9 cellular contexts compared by ENCODE assay signal in the genomic region with DNA sequence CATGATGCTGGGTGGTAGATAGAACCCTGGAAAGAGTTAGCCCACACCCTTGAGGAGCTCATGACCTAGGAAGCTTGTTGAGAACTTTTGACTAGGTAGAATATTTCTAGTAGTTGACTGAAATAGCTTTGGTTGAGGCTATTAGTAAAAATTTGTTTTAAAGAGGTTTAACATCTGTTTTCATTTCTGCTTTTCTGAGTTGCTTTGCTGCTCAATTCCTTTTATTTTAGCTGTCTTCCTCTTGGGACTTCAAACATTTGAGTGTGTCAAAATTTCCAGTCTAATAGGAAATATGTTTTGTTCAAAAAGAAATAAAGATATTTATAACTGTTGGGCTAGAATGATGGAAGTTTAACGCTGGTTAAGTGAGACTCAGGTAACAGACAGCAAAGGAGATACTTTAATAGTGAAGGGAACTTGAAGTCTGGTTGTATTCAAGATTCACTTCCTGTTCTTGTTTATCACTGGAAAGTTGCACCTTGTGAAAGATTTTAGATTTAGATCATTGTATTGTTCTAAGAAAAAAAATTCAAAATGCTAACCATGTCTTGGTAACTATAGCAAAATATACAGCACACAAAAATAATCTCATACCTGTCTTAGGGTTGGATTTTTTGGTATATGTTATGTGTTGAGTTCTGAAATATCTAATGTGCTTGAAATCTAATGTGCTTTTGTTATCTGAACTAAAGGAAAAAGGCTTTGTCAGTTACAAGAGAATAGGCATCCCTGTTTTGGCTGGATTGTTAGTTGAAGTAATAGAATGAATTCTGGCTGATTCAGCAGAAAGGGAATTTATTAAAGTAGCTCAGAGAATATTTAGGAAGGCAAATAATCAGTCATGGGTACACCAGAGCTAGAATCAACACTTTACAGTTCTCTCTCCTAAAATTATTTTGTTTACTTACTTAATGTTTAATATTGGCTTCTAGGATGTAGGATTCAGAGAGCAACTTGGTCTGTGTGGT. TPM values are rescaled to one million over a fixed set of nuclear protein-coding genes. Genes with fewer than 3 reads are reported as not detected.
A peak's percentile ranks its signal among the peaks of the same experiment; 100 is the strongest.
DNase-seq lines count a peak whose midpoint lies in the region; ATAC-seq and TF ChIP-seq lines count a peak whose summit lies in the region.
"Had no signal": no experiment of that assay in that cellular context is flagged by ENCODE, and none has a peak within 500 bp of the region (broad histone marks: within the 10 kb centered on the region; RNA-seq: fewer than 3 reads in every experiment).

No MANE protein-coding gene starts in this region.

- H3K36me3 Mint-ChIP-seq in natural killer cell treated with Interleukin-12 subunit alpha and Interleukin-12 subunit beta and Interleukin-15 and Interleukin-18, amount 100 ng/mL, for 72 hours: peaks cover 9% of the 10 kb centered on the region

- peaks cover 37% of the 10 kb centered on the region for H4K20me1 ChIP-seq in SU-DHL-6 (ENCODE audit: low read depth, low read length)

- DNase-seq in natural killer cell treated with Interleukin-12 subunit alpha and Interleukin-12 subunit beta and Interleukin-15 and Interleukin-18, amount 100 ng/mL, for 72 hours (ENCODE audit: low spot score): no peak
- DNase-seq in NCI-H82 treated with DMSO at 0.1 percent for 48 hours (lab: John Stamatoyannopoulos, UW; ENCODE audit: unreplicated experiment) (no peak), HuH-7 (ENCODE audit: low spot score) (no peak), putamen (ENCODE audit: low spot score) (no peak)
- DNase-seq in stimulated activated CD4-positive, alpha-beta T cell treated with anti-CD3 and anti-CD28 coated beads, Interleukin-2, amount 100 ng/mL, for 24 hours: no peak

- TF ChIP-seq CTCF in SU-DHL-6 (IDR thresholded peaks at IDR 0.05; ENCODE audit: insufficient read depth, low read length, poor library complexity, severe bottlenecking): no peak

- H3K4me3 Mint-ChIP-seq in natural killer cell treated with Interleukin-12 subunit alpha and Interleukin-12 subunit beta and Interleukin-15 and Interleukin-18, amount 100 ng/mL, for 72 hours: peak overlapping the region; percentile 44

- H3K9me3 Mint-ChIP-seq in natural killer cell treated with Interleukin-12 subunit alpha and Interleukin-12 subunit beta and Interleukin-15 and Interleukin-18, amount 100 ng/mL, for 72 hours: no peaks in the 10 kb centered on the region

- H3K27me3 Mint-ChIP-seq in natural killer cell treated with Interleukin-12 subunit alpha and Interleukin-12 subunit beta and Interleukin-15 and Interleukin-18, amount 100 ng/mL, for 72 hours: no peaks in the 10 kb centered on the region

- peak overlapping the region; percentile 47 to 69 for H3K27ac Mint-ChIP-seq in natural killer cell treated with Interleukin-12 subunit alpha and Interleukin-12 subunit beta and Interleukin-15 and Interleukin-18, amount 100 ng/mL, for 72 hours

- H3F3A ChIP-seq in SU-DHL-6 (ENCODE audit: insufficient read depth): peaks cover 15% of the 10 kb centered on the region

- peak overlapping the region; percentile 9; the same call in 1 of the 2 replicates for H3K27ac ChIP-seq in SU-DHL-6 (ENCODE audit: low read depth, low read length)

- peaks cover 68 to 70% of the 10 kb centered on the region in 2 donors for H3K4me1 Mint-ChIP-seq in natural killer cell treated with Interleukin-12 subunit alpha and Interleukin-12 subunit beta and Interleukin-15 and Interleukin-18, amount 100 ng/mL, for 72 hours (ENCODE audit: low read depth in 2 of 2)

- H3K9me3 ChIP-seq in SU-DHL-6 (ENCODE audit: insufficient read depth, low read length): no peaks in the 10 kb centered on the region

- H3K9me2 ChIP-seq in SU-DHL-6 (replicated peaks; ENCODE audit: insufficient read depth, low read length): no peaks in the 10 kb centered on the region

- no peak overlapping the region for H3K4me3 ChIP-seq in SU-DHL-6 (ENCODE audit: insufficient read depth, low read length, poor library complexity, severe bottlenecking)

- H3K9ac ChIP-seq in SU-DHL-6 (ENCODE audit: low read length): no peak overlapping the region

- peak overlapping the region; percentile 25 for H3K4me2 ChIP-seq in SU-DHL-6 (ENCODE audit: low read depth, low read length, poor library complexity, severe bottlenecking)

- no peak overlapping the region for H2AFZ ChIP-seq in SU-DHL-6 (ENCODE audit: low read depth, low read length, severe bottlenecking)

- H3K79me2 ChIP-seq in SU-DHL-6 (ENCODE audit: insufficient read depth, low read length): no peaks in the 10 kb centered on the region

- ATAC-seq in GM18868 (IDR thresholded peaks at IDR 0.05; ENCODE audit: unreplicated experiment): peak; percentile 62
- peak; percentile 66 for ATAC-seq in HG02623 (IDR thresholded peaks at IDR 0.05; ENCODE audit: unreplicated experiment)
- ATAC-seq in natural killer cell treated with Interleukin-12 subunit alpha and Interleukin-12 subunit beta and Interleukin-15 and Interleukin-18, amount 100 ng/mL, for 72 hours: no peak

- H3K36me3 ChIP-seq in SU-DHL-6 (ENCODE audit: low read length): 0 out of 2 replicates have a peak, but pooled peaks cover 3% of the 10 kb centered on the region

- no peaks in the 10 kb centered on the region for H3K27me3 ChIP-seq in SU-DHL-6 (ENCODE audit: low read length)

RNA-seq across cellular contexts. Expression of a gene that starts 24.4 kb away (rescaled TPM):
- 10 to 100 TPM; 13.0 to 20.6 TPM for total RNA-seq in natural killer cell treated with Interleukin-12 subunit alpha and Interleukin-12 subunit beta and Interleukin-15 and Interleukin-18, amount 100 ng/mL, for 72 hours
- total RNA-seq: fibroblast of villous mesenchyme had no signal

RNA-seq across cellular contexts. Expression of a gene that starts 24.7 kb away (rescaled TPM):
- total RNA-seq in natural killer cell treated with Interleukin-12 subunit alpha and Interleukin-12 subunit beta and Interleukin-15 and Interleukin-18, amount 100 ng/mL, for 72 hours: 10 to 100 TPM in 1 of 2 donors, 1 to 10 TPM in 1; 5.4 to 10.2 TPM

Comparison
In these comparisons a context has a peak if more than half of its experiments do, and no peak if none do; other contexts are left out.
1. ATAC-seq: peak in GM18868 (single experiment) and HG02623 (single experiment); none in natural killer cell treated with Interleukin-12 subunit alpha and Interleukin-12 subunit beta and Interleukin-15 and Interleukin-18, amount 100 ng/mL, for 72 hours (0 of 2).